Comparison of ENCODE assay signal across 22 cellular contexts in the genomic region with DNA sequence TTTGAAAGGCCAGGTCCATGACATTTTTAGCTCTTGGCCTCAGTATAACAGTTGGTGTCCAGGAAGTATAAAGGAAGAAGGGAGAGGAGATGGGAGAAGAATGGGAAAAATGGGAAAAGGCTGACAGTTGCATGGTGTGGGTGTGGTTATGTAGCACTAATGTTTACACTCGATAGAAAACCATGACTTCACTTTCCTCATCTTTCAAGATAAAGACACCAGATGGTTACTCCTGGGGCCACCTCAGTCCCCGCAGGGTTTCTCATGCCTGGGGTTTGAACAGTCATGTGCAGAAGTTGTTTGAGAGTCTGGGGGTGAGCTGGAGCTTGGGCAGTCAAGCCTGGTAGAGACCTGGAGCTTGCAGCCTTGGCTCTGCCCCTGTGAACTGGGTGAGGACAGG.
"Had no signal": no experiment of that assay in that cellular context is flagged by ENCODE, and none has a peak within 500 bp of the region (broad histone marks: within the 10 kb centered on the region; RNA-seq: fewer than 3 reads in every experiment).

No MANE protein-coding gene starts in this region.

- H3K4me1 ChIP-seq: parathyroid adenoma, right lobe of liver, testis, upper lobe of left lung had no signal

- H3K9me3 ChIP-seq: neutrophil, right lobe of liver, testis, upper lobe of left lung had no signal

- H3K79me2 ChIP-seq: parathyroid adenoma had no signal

- H3K9ac ChIP-seq: parathyroid adenoma had no signal

- H3K4me1 Mint-ChIP-seq: endodermal cell had no signal

- H3K27ac Mint-ChIP-seq: activated CD4-positive, alpha-beta memory T cell treated with anti-CD3 and anti-CD28 coated beads for 36 hours; activated naive CD8-positive, alpha-beta T cell treated with anti-CD3 and anti-CD28 coated beads, Interleukin-2, amount 10 ng/mL, durations not matched to agents 7 days and 5 days; activated T-helper 1 cell treated with anti-CD3 and anti-CD28 coated beads, Interleukin-12 subunit alpha, Interleukin-12 subunit beta, Interleukin-2, Interleukin-4 antibody, amounts not matched to agents 30 ng/mL and 10 ng/mL and 1 ng/mL, durations not matched to agents 14 hours and 24 hours and 36 hours; endodermal cell; natural killer cell had no signal

- H3K27me3 Mint-ChIP-seq: activated CD4-positive, alpha-beta memory T cell treated with anti-CD3 and anti-CD28 coated beads for 36 hours; activated naive CD8-positive, alpha-beta T cell treated with anti-CD3 and anti-CD28 coated beads, Interleukin-2, amount 10 ng/mL, durations not matched to agents 7 days and 5 days had no signal

- ATAC-seq: left lobe of liver, natural killer cell, right lobe of liver had no signal

- H3K27me3 ChIP-seq: neutrophil, right lobe of liver, testis, upper lobe of left lung had no signal

- DNase-seq: activated CD4-positive, alpha-beta memory T cell treated with anti-CD3 and anti-CD28 coated beads for 36 hours; activated naive CD8-positive, alpha-beta T cell treated with anti-CD3 and anti-CD28 coated beads, Interleukin-2, amount 10 ng/mL, durations not matched to agents 7 days and 5 days; activated T-cell treated with anti-CD3 and anti-CD28 coated beads for 4 hours; amygdala; caudate nucleus; endodermal cell; foreskin melanocyte; head of caudate nucleus; kidney; natural killer cell; right lobe of liver; small intestine; stimulated activated CD4-positive, alpha-beta T cell treated with anti-CD3 and anti-CD28 coated beads, Interleukin-15, amount 100 ng/mL, for 24 hours; stimulated activated CD4-positive, alpha-beta T cell treated with anti-CD3 and anti-CD28 coated beads, Interleukin-2, amount 100 ng/mL, for 48 hours; T-helper 2 cell; testis; upper lobe of left lung; WERI-Rb-1 had no signal

- H3K27ac ChIP-seq: neutrophil, parathyroid adenoma, right lobe of liver, testis, upper lobe of left lung, WERI-Rb-1 had no signal

- H3K4me3 ChIP-seq: right lobe of liver, testis, upper lobe of left lung had no signal

- H2AFZ ChIP-seq: parathyroid adenoma had no signal

- H3K9me3 Mint-ChIP-seq: activated CD4-positive, alpha-beta memory T cell treated with anti-CD3 and anti-CD28 coated beads for 36 hours; activated naive CD8-positive, alpha-beta T cell treated with anti-CD3 and anti-CD28 coated beads, Interleukin-2, amount 10 ng/mL, durations not matched to agents 7 days and 5 days; activated T-helper 1 cell treated with anti-CD3 and anti-CD28 coated beads, Interleukin-12 subunit alpha, Interleukin-12 subunit beta, Interleukin-2, Interleukin-4 antibody, amounts not matched to agents 30 ng/mL and 10 ng/mL and 1 ng/mL, durations not matched to agents 14 hours and 24 hours and 36 hours; natural killer cell had no signal

- H3K4me3 Mint-ChIP-seq: activated CD4-positive, alpha-beta memory T cell treated with anti-CD3 and anti-CD28 coated beads for 36 hours; activated naive CD8-positive, alpha-beta T cell treated with anti-CD3 and anti-CD28 coated beads, Interleukin-2, amount 10 ng/mL, durations not matched to agents 7 days and 5 days; activated T-helper 1 cell treated with anti-CD3 and anti-CD28 coated beads, Interleukin-12 subunit alpha, Interleukin-12 subunit beta, Interleukin-2, Interleukin-4 antibody, amounts not matched to agents 30 ng/mL and 10 ng/mL and 1 ng/mL, durations not matched to agents 14 hours and 24 hours and 36 hours; endodermal cell; natural killer cell had no signal
